In genomic region chr17:74343121-74343520, GRCh38 we compare ENCODE assay signal across 1 cellular context.
TF ChIP-seq lines count a peak whose summit lies in the region.

No MANE protein-coding gene starts in this region.

TF ChIP-seq in HepG2, 621 proteins besides CTCF, POLR2A, EP300 and RAD21:
- peak; percentile 98 for TF ChIP-seq ZNF768 (CRISPR knock-in tag; IDR thresholded peaks at IDR 0.05)
- TF ChIP-seq ZBTB8A (CRISPR knock-in tag; IDR thresholded peaks at IDR 0.05; ENCODE audit: borderline replicate concordance, low read depth): no peak
TF ChIP-seq in HepG2: peak in this region for 1.
